ENCODE assay signal across 20 cellular contexts in genomic region chr5:93340881-93341280, GRCh38.
"Had no signal": no experiment of that assay in that cellular context is flagged by ENCODE, and none has a peak within 500 bp of the region (broad histone marks: within the 10 kb centered on the region; RNA-seq: fewer than 3 reads in every experiment).

No MANE protein-coding gene starts in this region.

- H3K4me3 Mint-ChIP-seq: dendritic cell treated with granulocyte-macrophage colony-stimulating factor and Interleukin-4, amounts not matched to agents 40 ng/mL and 50 ng/mL, for 4 days; effector memory CD8-positive, alpha-beta T cell; naive thymus-derived CD4-positive, alpha-beta T cell; nephron progenitor cell; stimulated activated naive B cell treated with anti-CD40 and anti-IgM and Interleukin-4, amounts not matched to agents 10 μg/mL and 1 μg/mL and 100 μg/mL, for 72 hours; stimulated activated naive CD8-positive, alpha-beta T cell treated with anti-CD3 and anti-CD28 coated beads, Interleukin-15, amount 100 ng/mL, for 72 hours had no signal

- H3K27me3 Mint-ChIP-seq: dendritic cell treated with granulocyte-macrophage colony-stimulating factor and Interleukin-4, amounts not matched to agents 40 ng/mL and 50 ng/mL, for 4 days; effector memory CD8-positive, alpha-beta T cell; stimulated activated naive B cell treated with anti-CD40 and anti-IgM and Interleukin-4, amounts not matched to agents 10 μg/mL and 1 μg/mL and 100 μg/mL, for 72 hours; stimulated activated naive CD8-positive, alpha-beta T cell treated with anti-CD3 and anti-CD28 coated beads, Interleukin-15, amount 100 ng/mL, for 72 hours had no signal

- H3K36me3 ChIP-seq: esophagus muscularis mucosa, heart right ventricle, neutrophil, right atrium auricular region, sigmoid colon had no signal

- H3K27me3 ChIP-seq: esophagus muscularis mucosa, heart right ventricle, neutrophil, right atrium auricular region, sigmoid colon had no signal

- H3K36me3 Mint-ChIP-seq: naive thymus-derived CD4-positive, alpha-beta T cell; stimulated activated naive B cell treated with anti-CD40 and anti-IgM and Interleukin-4, amounts not matched to agents 10 μg/mL and 1 μg/mL and 100 μg/mL, for 72 hours had no signal

- H3K4me1 ChIP-seq: esophagus muscularis mucosa, heart right ventricle, right atrium auricular region, sigmoid colon had no signal

- H3K9me3 ChIP-seq: esophagus muscularis mucosa, neutrophil, right atrium auricular region, sigmoid colon had no signal

- DNase-seq: effector memory CD8-positive, alpha-beta T cell; heart right ventricle; hypothalamus; islet precursor cell; mammary epithelial cell; naive thymus-derived CD4-positive, alpha-beta T cell; nephron progenitor cell; sigmoid colon; stimulated activated CD4-positive, alpha-beta T cell treated with anti-CD3 and anti-CD28 coated beads, Interleukin-2, amount 100 ng/mL, for 24 hours; stimulated activated CD4-positive, alpha-beta T cell treated with anti-CD3 and anti-CD28 coated beads, Interleukin-4, amount 100 ng/mL, for 4 hours; stimulated activated naive B cell treated with anti-CD40 and anti-IgM and Interleukin-4, amounts not matched to agents 10 μg/mL and 1 μg/mL and 100 μg/mL, for 72 hours; stimulated activated naive CD8-positive, alpha-beta T cell treated with anti-CD3 and anti-CD28 coated beads, Interleukin-15, amount 100 ng/mL, for 72 hours; substantia nigra; trophoblast cell had no signal

- H3K4me1 Mint-ChIP-seq: naive thymus-derived CD4-positive, alpha-beta T cell; stimulated activated naive B cell treated with anti-CD40 and anti-IgM and Interleukin-4, amounts not matched to agents 10 μg/mL and 1 μg/mL and 100 μg/mL, for 72 hours; stimulated activated naive CD8-positive, alpha-beta T cell treated with anti-CD3 and anti-CD28 coated beads, Interleukin-15, amount 100 ng/mL, for 72 hours had no signal

- H3K4me3 ChIP-seq: esophagus muscularis mucosa, heart right ventricle, right atrium auricular region, sigmoid colon, skin epidermis had no signal

- H3K27ac ChIP-seq: epithelial cell of prostate, esophagus muscularis mucosa, heart right ventricle, neutrophil, right atrium auricular region, sigmoid colon, skin epidermis had no signal

- H3K27ac Mint-ChIP-seq: dendritic cell treated with granulocyte-macrophage colony-stimulating factor and Interleukin-4, amounts not matched to agents 40 ng/mL and 50 ng/mL, for 4 days; effector memory CD8-positive, alpha-beta T cell; naive thymus-derived CD4-positive, alpha-beta T cell; nephron progenitor cell; stimulated activated naive B cell treated with anti-CD40 and anti-IgM and Interleukin-4, amounts not matched to agents 10 μg/mL and 1 μg/mL and 100 μg/mL, for 72 hours; stimulated activated naive CD8-positive, alpha-beta T cell treated with anti-CD3 and anti-CD28 coated beads, Interleukin-15, amount 100 ng/mL, for 72 hours had no signal
